In the genomic region with DNA sequence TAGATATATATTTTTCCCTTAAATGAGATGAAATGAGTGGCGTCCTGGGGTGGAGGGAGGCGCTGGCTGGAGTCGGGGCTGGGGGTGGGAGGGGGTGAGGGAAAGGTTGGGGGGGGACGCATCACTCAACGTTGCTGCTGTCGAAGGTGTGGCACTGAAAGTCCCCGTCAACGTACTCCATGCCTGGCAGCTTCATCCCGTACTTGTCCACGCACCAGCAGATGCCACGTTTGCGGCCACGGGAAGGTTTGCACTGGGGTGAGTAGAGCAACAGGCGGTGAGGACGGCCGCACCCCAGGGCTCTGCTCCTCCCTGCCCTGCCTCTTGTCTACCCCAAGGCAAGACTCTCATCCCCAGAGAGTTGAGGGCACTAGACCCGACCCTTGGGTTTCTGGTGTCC, we compare ENCODE assay signal across 1 cellular context.
TF ChIP-seq lines count a peak whose summit lies in the region.

No MANE protein-coding gene starts in this region.

TF ChIP-seq in IMR-90, 13 proteins besides CTCF, POLR2A, EP300 and RAD21:
- TF ChIP-seq FOS (IDR thresholded peaks at IDR 0.05; ENCODE audit: low read depth, low read length), result no peak
- no peak for TF ChIP-seq SMC3 (IDR thresholded peaks at IDR 0.05; ENCODE audit: low read depth, low read length)
- no peak for TF ChIP-seq CHD1 (IDR thresholded peaks at IDR 0.05; ENCODE audit: low read depth, low read length)
- TF ChIP-seq MAZ (IDR thresholded peaks at IDR 0.05; ENCODE audit: borderline replicate concordance, low read depth, low read length), result no peak
